1 cellular context compared by ENCODE assay signal in genomic region chr2:7031424-7032245, GRCh38.
TF ChIP-seq lines count a peak whose summit lies in the region.

No MANE protein-coding gene starts in this region.

TF ChIP-seq in HepG2, 621 proteins besides CTCF, POLR2A, EP300 and RAD21 (continued from another document and continues in another):
- TF ChIP-seq, protein P1, sequence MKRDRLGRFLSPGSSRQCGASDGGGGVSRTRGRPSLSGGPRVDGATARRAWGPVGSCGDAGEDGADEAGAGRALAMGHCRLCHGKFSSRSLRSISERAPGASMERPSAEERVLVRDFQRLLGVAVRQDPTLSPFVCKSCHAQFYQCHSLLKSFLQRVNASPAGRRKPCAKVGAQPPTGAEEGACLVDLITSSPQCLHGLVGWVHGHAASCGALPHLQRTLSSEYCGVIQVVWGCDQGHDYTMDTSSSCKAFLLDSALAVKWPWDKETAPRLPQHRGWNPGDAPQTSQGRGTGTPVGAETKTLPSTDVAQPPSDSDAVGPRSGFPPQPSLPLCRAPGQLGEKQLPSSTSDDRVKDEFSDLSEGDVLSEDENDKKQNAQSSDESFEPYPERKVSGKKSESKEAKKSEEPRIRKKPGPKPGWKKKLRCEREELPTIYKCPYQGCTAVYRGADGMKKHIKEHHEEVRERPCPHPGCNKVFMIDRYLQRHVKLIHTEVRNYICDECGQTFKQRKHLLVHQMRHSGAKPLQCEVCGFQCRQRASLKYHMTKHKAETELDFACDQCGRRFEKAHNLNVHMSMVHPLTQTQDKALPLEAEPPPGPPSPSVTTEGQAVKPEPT (CRISPR knock-in tag; IDR thresholded peaks at IDR 0.05; ENCODE audit: low read depth): peak; percentile 57; the same call in 1 of the 2 replicates
- TF ChIP-seq KDM1A (CRISPR knock-in tag; IDR thresholded peaks at IDR 0.05) (peak; percentile 90; the same call in 1 of the 2 replicates), PAX8 (CRISPR knock-in tag; IDR thresholded peaks at IDR 0.05; ENCODE audit: borderline replicate concordance) (no peak), YEATS4 (CRISPR knock-in tag; IDR thresholded peaks at IDR 0.05; ENCODE audit: borderline replicate concordance) (0 out of 2 replicates have a peak, but pooled peaks have one; percentile 41), ZNF275 (CRISPR knock-in tag; IDR thresholded peaks at IDR 0.05; ENCODE audit: borderline replicate concordance) (peak; percentile 70; the same call in 1 of the 2 replicates), ZKSCAN5 (CRISPR knock-in tag; IDR thresholded peaks at IDR 0.05) (no peak), MYC (CRISPR knock-in tag; IDR thresholded peaks at IDR 0.05; ENCODE audit: borderline replicate concordance) (peak; percentile 77), ZEB1 (IDR thresholded peaks at IDR 0.05; ENCODE audit: insufficient replicate concordance, low read depth) (peak; percentile 98), HMGXB3 (CRISPR knock-in tag; IDR thresholded peaks at IDR 0.05; ENCODE audit: borderline replicate concordance) (peak; percentile 80; the same call in 1 of the 2 replicates), ZNF292 (CRISPR knock-in tag; IDR thresholded peaks at IDR 0.05; ENCODE audit: borderline replicate concordance, low read depth) (peak; percentile 78; the same call in 1 of the 2 replicates), ZBTB4 (CRISPR knock-in tag; IDR thresholded peaks at IDR 0.05; ENCODE audit: borderline replicate concordance) (peak; percentile 92; the same call in 1 of the 2 replicates), KMT2A (CRISPR knock-in tag; IDR thresholded peaks at IDR 0.05) (peak; percentile 72), BRCA1 (CRISPR knock-in tag; IDR thresholded peaks at IDR 0.05) (peak; percentile 62; the same call in 1 of the 2 replicates), MTF2 (CRISPR knock-in tag; IDR thresholded peaks at IDR 0.05; ENCODE audit: borderline replicate concordance) (peak; percentile 65; the same call in 1 of the 2 replicates), ZNF263 (CRISPR knock-in tag; IDR thresholded peaks at IDR 0.05) (peak; percentile 60; the same call in 1 of the 2 replicates), ZIK1 (CRISPR knock-in tag; IDR thresholded peaks at IDR 0.05; ENCODE audit: borderline replicate concordance, low read depth) (no peak), SRSF9 (IDR thresholded peaks at IDR 0.05; ENCODE audit: borderline replicate concordance, insufficient read depth, low read depth, low read length, poor library complexity, severe bottlenecking) (no peak), ZFP82 (CRISPR knock-in tag; IDR thresholded peaks at IDR 0.05; ENCODE audit: borderline replicate concordance) (peak; percentile 66; the same call in 1 of the 2 replicates), THRA (CRISPR knock-in tag; IDR thresholded peaks at IDR 0.05; ENCODE audit: borderline replicate concordance) (peak; percentile 84), ZFP37 (CRISPR knock-in tag; IDR thresholded peaks at IDR 0.05; ENCODE audit: borderline replicate concordance) (0 out of 2 replicates have a peak, but pooled peaks have one; percentile 43), FOXO1 (CRISPR knock-in tag; IDR thresholded peaks at IDR 0.05) (peak; percentile 98), RARA (CRISPR knock-in tag; IDR thresholded peaks at IDR 0.05) (peak; percentile 92), ZNF430 (CRISPR knock-in tag; IDR thresholded peaks at IDR 0.05) (peak; percentile 26; the same call in 1 of the 2 replicates), REXO4 (CRISPR knock-in tag; IDR thresholded peaks at IDR 0.05; ENCODE audit: borderline replicate concordance) (no peak), NR3C1 (CRISPR knock-in tag; IDR thresholded peaks at IDR 0.05) (no peak), NFIC (IDR thresholded peaks at IDR 0.05; ENCODE audit: low read length) (peak; percentile 96), SP5 (CRISPR knock-in tag; IDR thresholded peaks at IDR 0.05; ENCODE audit: borderline replicate concordance, low read depth) (0 out of 2 replicates have a peak, but pooled peaks have one; percentile 57), JDP2 (CRISPR knock-in tag; IDR thresholded peaks at IDR 0.05; ENCODE audit: borderline replicate concordance) (no peak), ZNF317 (CRISPR knock-in tag; IDR thresholded peaks at IDR 0.05) (peak; percentile 64; the same call in 1 of the 2 replicates), ZMAT3 (CRISPR knock-in tag; conservative IDR thresholded peaks at IDR 0.05) (peak; percentile 83), HNF1B (CRISPR knock-in tag; IDR thresholded peaks at IDR 0.05) (peak; percentile 87), ZNF10 (CRISPR knock-in tag; IDR thresholded peaks at IDR 0.05; ENCODE audit: borderline replicate concordance, low read depth) (no peak), HOXD1 (CRISPR knock-in tag; IDR thresholded peaks at IDR 0.05) (peak; percentile 82; the same call in 1 of the 2 replicates), ZNF496 (CRISPR knock-in tag; IDR thresholded peaks at IDR 0.05; ENCODE audit: insufficient replicate concordance) (no peak), ZNF614 (CRISPR knock-in tag; IDR thresholded peaks at IDR 0.05; ENCODE audit: borderline replicate concordance) (peak; percentile 94)
- TF ChIP-seq, protein P2, sequence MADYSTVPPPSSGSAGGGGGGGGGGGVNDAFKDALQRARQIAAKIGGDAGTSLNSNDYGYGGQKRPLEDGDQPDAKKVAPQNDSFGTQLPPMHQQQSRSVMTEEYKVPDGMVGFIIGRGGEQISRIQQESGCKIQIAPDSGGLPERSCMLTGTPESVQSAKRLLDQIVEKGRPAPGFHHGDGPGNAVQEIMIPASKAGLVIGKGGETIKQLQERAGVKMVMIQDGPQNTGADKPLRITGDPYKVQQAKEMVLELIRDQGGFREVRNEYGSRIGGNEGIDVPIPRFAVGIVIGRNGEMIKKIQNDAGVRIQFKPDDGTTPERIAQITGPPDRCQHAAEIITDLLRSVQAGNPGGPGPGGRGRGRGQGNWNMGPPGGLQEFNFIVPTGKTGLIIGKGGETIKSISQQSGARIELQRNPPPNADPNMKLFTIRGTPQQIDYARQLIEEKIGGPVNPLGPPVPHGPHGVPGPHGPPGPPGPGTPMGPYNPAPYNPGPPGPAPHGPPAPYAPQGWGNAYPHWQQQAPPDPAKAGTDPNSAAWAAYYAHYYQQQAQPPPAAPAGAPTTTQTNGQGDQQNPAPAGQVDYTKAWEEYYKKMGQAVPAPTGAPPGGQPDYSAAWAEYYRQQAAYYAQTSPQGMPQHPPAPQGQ (CRISPR knock-in tag; IDR thresholded peaks at IDR 0.05; ENCODE audit: borderline replicate concordance): peak; percentile 30; the same call in 1 of the 2 replicates
- TF ChIP-seq, protein P3, sequence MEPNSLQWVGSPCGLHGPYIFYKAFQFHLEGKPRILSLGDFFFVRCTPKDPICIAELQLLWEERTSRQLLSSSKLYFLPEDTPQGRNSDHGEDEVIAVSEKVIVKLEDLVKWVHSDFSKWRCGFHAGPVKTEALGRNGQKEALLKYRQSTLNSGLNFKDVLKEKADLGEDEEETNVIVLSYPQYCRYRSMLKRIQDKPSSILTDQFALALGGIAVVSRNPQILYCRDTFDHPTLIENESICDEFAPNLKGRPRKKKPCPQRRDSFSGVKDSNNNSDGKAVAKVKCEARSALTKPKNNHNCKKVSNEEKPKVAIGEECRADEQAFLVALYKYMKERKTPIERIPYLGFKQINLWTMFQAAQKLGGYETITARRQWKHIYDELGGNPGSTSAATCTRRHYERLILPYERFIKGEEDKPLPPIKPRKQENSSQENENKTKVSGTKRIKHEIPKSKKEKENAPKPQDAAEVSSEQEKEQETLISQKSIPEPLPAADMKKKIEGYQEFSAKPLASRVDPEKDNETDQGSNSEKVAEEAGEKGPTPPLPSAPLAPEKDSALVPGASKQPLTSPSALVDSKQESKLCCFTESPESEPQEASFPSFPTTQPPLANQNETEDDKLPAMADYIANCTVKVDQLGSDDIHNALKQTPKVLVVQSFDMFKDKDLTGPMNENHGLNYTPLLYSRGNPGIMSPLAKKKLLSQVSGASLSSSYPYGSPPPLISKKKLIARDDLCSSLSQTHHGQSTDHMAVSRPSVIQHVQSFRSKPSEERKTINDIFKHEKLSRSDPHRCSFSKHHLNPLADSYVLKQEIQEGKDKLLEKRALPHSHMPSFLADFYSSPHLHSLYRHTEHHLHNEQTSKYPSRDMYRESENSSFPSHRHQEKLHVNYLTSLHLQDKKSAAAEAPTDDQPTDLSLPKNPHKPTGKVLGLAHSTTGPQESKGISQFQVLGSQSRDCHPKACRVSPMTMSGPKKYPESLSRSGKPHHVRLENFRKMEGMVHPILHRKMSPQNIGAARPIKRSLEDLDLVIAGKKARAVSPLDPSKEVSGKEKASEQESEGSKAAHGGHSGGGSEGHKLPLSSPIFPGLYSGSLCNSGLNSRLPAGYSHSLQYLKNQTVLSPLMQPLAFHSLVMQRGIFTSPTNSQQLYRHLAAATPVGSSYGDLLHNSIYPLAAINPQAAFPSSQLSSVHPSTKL (CRISPR knock-in tag; IDR thresholded peaks at IDR 0.05): peak; percentile 97
